In genomic region chr12:65308601-65309071, GRCh38 we compare ENCODE assay signal across 21 cellular contexts. TPM values are rescaled to one million over a fixed set of nuclear protein-coding genes. Genes with fewer than 3 reads are reported as not detected.
DNase-seq lines count a peak whose midpoint lies in the region; ATAC-seq, FAIRE-seq and TF ChIP-seq lines count a peak whose summit lies in the region.
"Had no signal": no experiment of that assay in that cellular context is flagged by ENCODE, and none has a peak within 500 bp of the region (broad histone marks: within the 10 kb centered on the region; RNA-seq: fewer than 3 reads in every experiment).

No MANE protein-coding gene starts in this region.

- in situ Hi-C loops in GM23248 (cut with MboI): loop anchor here (10.0 to 25.0 kb wide), 2 partner anchors 379 to 776 kb away; no protein-coding TSS in a partner anchor

- peaks cover 41% of the 10 kb centered on the region for H3F3A ChIP-seq in GM23248 (ENCODE audit: insufficient read depth)

- H3K27me3 ChIP-seq in GM23248 (replicated peaks; ENCODE audit: insufficient read depth) (no peaks in the 10 kb centered on the region), hepatocyte (no peaks in the 10 kb centered on the region)
- H3K27me3 ChIP-seq: gastrocnemius medialis, upper lobe of left lung had no signal

- H3K27me3 Mint-ChIP-seq in activated T-helper 17 cell treated with anti-CD3 and anti-CD28 coated beads, Interleukin-2, amount 50 U/mL, for 72 hours: peaks cover 20% of the 10 kb centered on the region

- no peaks in the 10 kb centered on the region for H4K20me1 ChIP-seq in GM23248 (ENCODE audit: insufficient read depth)
- no peaks in the 10 kb centered on the region for H4K20me1 ChIP-seq in hepatocyte (ENCODE audit: insufficient read depth, poor library complexity, severe bottlenecking)

- H3K36me3 Mint-ChIP-seq in activated T-helper 17 cell treated with anti-CD3 and anti-CD28 coated beads, Interleukin-2, amount 50 U/mL, for 72 hours (ENCODE audit: low read depth): no peaks in the 10 kb centered on the region
- H3K36me3 Mint-ChIP-seq: activated CD4-positive, alpha-beta memory T cell treated with anti-CD3 and anti-CD28 coated beads for 36 hours had no signal

- H3K9me2 ChIP-seq in GM23248 (ENCODE audit: insufficient read depth) (no peaks in the 10 kb centered on the region), hepatocyte (replicated peaks; ENCODE audit: insufficient read depth) (no peaks in the 10 kb centered on the region)

- H3K27ac ChIP-seq in GM23248 (peak overlapping the region; percentile 58), hepatocyte (peak overlapping the region; percentile 60)
- H3K27ac ChIP-seq: C4-2B, dorsolateral prefrontal cortex, gastrocnemius medialis, RWPE1 had no signal

- no peak overlapping the region for H3K27ac Mint-ChIP-seq in activated T-helper 17 cell treated with anti-CD3 and anti-CD28 coated beads, Interleukin-2, amount 50 U/mL, for 72 hours
- H3K27ac Mint-ChIP-seq: activated CD4-positive, alpha-beta memory T cell treated with anti-CD3 and anti-CD28 coated beads for 36 hours had no signal

- H3K36me3 ChIP-seq in GM23248 (ENCODE audit: low read depth): 0 out of 2 replicates have a peak, but pooled peaks cover 13% of the 10 kb centered on the region
- no peaks in the 10 kb centered on the region for H3K36me3 ChIP-seq in hepatocyte (replicated peaks; ENCODE audit: insufficient read depth, low read depth)
- H3K36me3 ChIP-seq: gastrocnemius medialis, upper lobe of left lung had no signal

- TF ChIP-seq CTCF in AG09309 (IDR thresholded peaks at IDR 0.05; ENCODE audit: control insufficient read depth, insufficient read depth, low read depth, low read length, missing control alignments) (no peak), hepatocyte (IDR thresholded peaks at IDR 0.05; ENCODE audit: poor library complexity) (no peak)

- H3K4me1 ChIP-seq in GM23248 (ENCODE audit: insufficient read depth) (peaks cover 52% of the 10 kb centered on the region), hepatocyte (ENCODE audit: insufficient read depth) (peaks cover 13% of the 10 kb centered on the region)

- DNase-seq in AG09309 (ENCODE audit: low read depth) (peak; percentile 43), GM23248 (peak; percentile 76), amniotic epithelial cell (ENCODE audit: low read depth) (peak; percentile 51), hepatocyte (ENCODE audit: low spot score) (no peak), RCC 7860 (ENCODE audit: low spot score) (no peak), anterior cingulate cortex (lab: John Stamatoyannopoulos, UW) (no peak), NCI-H82 (lab: John Stamatoyannopoulos, UW) (no peak)
- DNase-seq: activated CD4-positive, alpha-beta memory T cell treated with anti-CD3 and anti-CD28 coated beads for 36 hours; amygdala; dorsolateral prefrontal cortex; gastrocnemius medialis; KBM-7; kidney glomerular epithelial cell; NCI-H1436; stimulated activated CD4-positive, alpha-beta T cell treated with anti-CD3 and anti-CD28 coated beads, Interleukin-4, amount 100 ng/mL, for 1 hour; T-helper 9 cell; upper lobe of left lung had no signal

- no peaks in the 10 kb centered on the region for H3K9me3 ChIP-seq in GM23248 (ENCODE audit: low read depth)
- no peaks in the 10 kb centered on the region for H3K9me3 ChIP-seq in hepatocyte (ENCODE audit: low read depth)
- H3K9me3 ChIP-seq: gastrocnemius medialis, upper lobe of left lung had no signal

- no peaks in the 10 kb centered on the region for H3K9me3 Mint-ChIP-seq in activated T-helper 17 cell treated with anti-CD3 and anti-CD28 coated beads, Interleukin-2, amount 50 U/mL, for 72 hours
- H3K9me3 Mint-ChIP-seq: activated CD4-positive, alpha-beta memory T cell treated with anti-CD3 and anti-CD28 coated beads for 36 hours had no signal

- H3K4me3 ChIP-seq in AG09309 (ENCODE audit: control insufficient read depth, low read depth, low read length): no peak overlapping the region
- H3K4me3 ChIP-seq in GM23248: peak overlapping the region; percentile 49
- H3K4me3 ChIP-seq in hepatocyte: no peak overlapping the region
- H3K4me3 ChIP-seq: dorsolateral prefrontal cortex, gastrocnemius medialis, upper lobe of left lung had no signal

- H3K4me2 ChIP-seq in GM23248 (ENCODE audit: unreplicated experiment) (peak overlapping the region; percentile 47), hepatocyte (peak overlapping the region; percentile 10)

- WGBS in GM23248 (ENCODE audit: low coverage in 1 of 2, low lambda C conversion rate in 2 of 2, missing lambda C conversion rate in 2 of 2), 2 experiments: 3 to 8% methylated on average over 3 of the region's 3 CpGs
- 55% methylated on average over 3 of the region's 3 CpGs for WGBS in hepatocyte (ENCODE audit: low lambda C conversion rate, missing lambda C conversion rate)

- H2AFZ ChIP-seq in GM23248 (no peak overlapping the region), hepatocyte (no peak overlapping the region)

- no peaks in the 10 kb centered on the region for H3K4me1 Mint-ChIP-seq in activated T-helper 17 cell treated with anti-CD3 and anti-CD28 coated beads, Interleukin-2, amount 50 U/mL, for 72 hours

- no peak overlapping the region for H3K4me3 Mint-ChIP-seq in activated T-helper 17 cell treated with anti-CD3 and anti-CD28 coated beads, Interleukin-2, amount 50 U/mL, for 72 hours
- H3K4me3 Mint-ChIP-seq: activated CD4-positive, alpha-beta memory T cell treated with anti-CD3 and anti-CD28 coated beads for 36 hours had no signal

- no peak for ATAC-seq in activated T-helper 17 cell treated with anti-CD3 and anti-CD28 coated beads, Interleukin-2, amount 50 U/mL, for 72 hours (replicated peaks)
- ATAC-seq: gastrocnemius medialis had no signal

- no peak for FAIRE-seq in RCC 7860 (lab: Jason Lieb, UNC)
- FAIRE-seq: GM18507 had no signal

- H3K9ac ChIP-seq in GM23248: peak overlapping the region; percentile 14; the same call in 1 of the 2 replicates

- H3K79me2 ChIP-seq in GM23248 (ENCODE audit: insufficient read depth): peaks cover 93% of the 10 kb centered on the region
- no peaks in the 10 kb centered on the region for H3K79me2 ChIP-seq in hepatocyte

RNA-seq across cellular contexts. Expression of gene MSRB3, which starts 30.2 kb away (rescaled TPM):
- total RNA-seq in GM23248 (2014; rRNA removed; shearing (Covaris generic)): 74.1 and 75.1 TPM in 2 replicates
- polyA plus RNA-seq in GM23248 (2016; fragmentation: Nextera tagmentation; extraction: Ambion mirVana) (151 and 158 TPM in 2 replicates), hepatocyte (16.9 and 17.1 TPM in 2 replicates)
- total RNA-seq in hepatocyte: 17.1 and 19.2 TPM in 2 replicates
- not detected for total RNA-seq in activated T-helper 17 cell treated with anti-CD3 and anti-CD28 coated beads, Interleukin-2, amount 50 U/mL, for 72 hours
- total RNA-seq: activated CD4-positive, alpha-beta memory T cell treated with anti-CD3 and anti-CD28 coated beads for 36 hours had no signal

Comparison
In these comparisons a context has a peak if more than half of its experiments do, and no peak if none do; other contexts are left out.
1. DNase-seq: peak in AG09309 (single experiment), GM23248 (single experiment) and amniotic epithelial cell (single experiment); none in hepatocyte (single experiment), RCC 7860 (single experiment), anterior cingulate cortex (0 of 58) and NCI-H82 (single experiment).
2. RNA of gene MSRB3, which starts 30.2 kb away (total RNA-seq): 74.1 to 75.1 TPM in GM23248 and 17.1 to 19.2 TPM in hepatocyte; not detected in activated T-helper 17 cell treated with anti-CD3 and anti-CD28 coated beads, Interleukin-2, amount 50 U/mL, for 72 hours; every median in the first group is over 10 times any median in the second.